8 cellular contexts compared by ENCODE assay signal in the genomic region with DNA sequence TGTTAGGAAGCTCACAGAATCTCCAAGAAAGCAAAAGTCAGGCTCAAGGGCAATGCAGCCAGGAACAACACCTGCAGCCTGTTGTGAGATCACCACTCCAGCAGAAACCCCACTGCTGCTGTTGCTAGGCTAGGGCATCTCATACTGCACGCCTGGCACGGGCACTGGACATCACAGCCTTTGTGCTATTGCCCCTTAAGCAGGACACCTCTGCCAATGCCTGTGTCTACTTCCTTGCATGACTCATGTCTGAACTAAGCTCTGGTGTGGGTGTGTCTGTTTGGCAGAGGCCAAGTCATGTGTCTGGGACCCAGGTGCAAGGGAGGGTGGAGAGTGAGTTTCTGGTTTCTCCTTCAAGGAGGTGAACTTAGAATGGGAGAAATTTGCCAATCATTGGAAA. TPM values are rescaled to one million over a fixed set of nuclear protein-coding genes. Genes with fewer than 3 reads are reported as not detected.
A peak's percentile ranks its signal among the peaks of the same experiment; 100 is the strongest.
DNase-seq lines count a peak whose midpoint lies in the region; FAIRE-seq and TF ChIP-seq lines count a peak whose summit lies in the region.

No MANE protein-coding gene starts in this region.

- DNase-seq in GM12892 (ENCODE audit: insufficient read length), result peak; percentile 56
- peak; percentile 95 for DNase-seq in GM23248
- DNase-seq in HuH-7.5 (ENCODE audit: low spot score), result peak; percentile 41
- peak; percentile 45 for DNase-seq in T-helper 2 cell treated with Interferon-gamma antibody and Interleukin-4, amounts not matched to agents 5 μg/mL and 100 μg/mL, for 36 hours (ENCODE audit: low spot score)
- DNase-seq in choroid plexus epithelial cell (ENCODE audit: low read depth), result peak; percentile 82
- DNase-seq in midbrain (lab: John Stamatoyannopoulos, UW), result peak; percentile 9
- no peak for DNase-seq in HAP-1 (ENCODE audit: low spot score in 2 of 2)
- DNase-seq in H9, result no peak

- H3K27me3 Mint-ChIP-seq in T-helper 2 cell treated with Interferon-gamma antibody and Interleukin-4, amounts not matched to agents 5 μg/mL and 100 μg/mL, for 36 hours (ENCODE audit: low read depth), result no peaks in the 10 kb centered on the region
- peaks cover 4% of the 10 kb centered on the region for H3K27me3 Mint-ChIP-seq in H9 (ENCODE audit: low read depth)

- H3K27me3 ChIP-seq in GM23248 (replicated peaks; ENCODE audit: insufficient read depth), result no peaks in the 10 kb centered on the region
- H3K27me3 ChIP-seq in HAP-1 (ENCODE audit: low read depth), result no peaks in the 10 kb centered on the region
- no peaks in the 10 kb centered on the region for H3K27me3 ChIP-seq in H9 (ENCODE audit: insufficient read depth, low read length)

- no peaks in the 10 kb centered on the region for H3K9me3 Mint-ChIP-seq in T-helper 2 cell treated with Interferon-gamma antibody and Interleukin-4, amounts not matched to agents 5 μg/mL and 100 μg/mL, for 36 hours
- H3K9me3 Mint-ChIP-seq in H9, result no peaks in the 10 kb centered on the region

- H2BK12ac ChIP-seq in H9 (ENCODE audit: insufficient read length, low read depth, low read length), result no peak overlapping the region

- no peak overlapping the region for H4K8ac ChIP-seq in H9 (replicated peaks; ENCODE audit: insufficient read length, low read depth, low read length)

- H3K9ac ChIP-seq in GM23248, result peak overlapping the region; percentile 65; the same call in 1 of the 2 replicates
- H3K9ac ChIP-seq in H9 (ENCODE audit: extremely low read depth, insufficient read length, low read length), result no peak overlapping the region

- peak overlapping the region; percentile 45 for H3K4me3 Mint-ChIP-seq in T-helper 2 cell treated with Interferon-gamma antibody and Interleukin-4, amounts not matched to agents 5 μg/mL and 100 μg/mL, for 36 hours
- no peak overlapping the region for H3K4me3 Mint-ChIP-seq in H9

- no peak overlapping the region for H4K91ac ChIP-seq in H9 (ENCODE audit: insufficient read length, low read depth, low read length)

- H3K4me1 Mint-ChIP-seq in T-helper 2 cell treated with Interferon-gamma antibody and Interleukin-4, amounts not matched to agents 5 μg/mL and 100 μg/mL, for 36 hours (ENCODE audit: low read depth), result peaks cover 45% of the 10 kb centered on the region
- peaks cover 9 to 10% of the 10 kb centered on the region in 2 experiments for H3K4me1 Mint-ChIP-seq in H9

- peak overlapping the region; percentile 46 for H3K27ac Mint-ChIP-seq in T-helper 2 cell treated with Interferon-gamma antibody and Interleukin-4, amounts not matched to agents 5 μg/mL and 100 μg/mL, for 36 hours
- no peak overlapping the region for H3K27ac Mint-ChIP-seq in H9

- peaks cover 43% of the 10 kb centered on the region for H3F3A ChIP-seq in GM23248 (ENCODE audit: insufficient read depth)

- TF ChIP-seq POLR2A in GM12892 (IDR thresholded peaks at IDR 0.05; ENCODE audit: low read depth, low read length), result no peak

- H2AK5ac ChIP-seq in H9 (ENCODE audit: insufficient read length, low read length), result no peak overlapping the region

- H3K4me1 ChIP-seq in GM23248 (ENCODE audit: insufficient read depth) (peaks cover 47% of the 10 kb centered on the region), HAP-1 (no peaks in the 10 kb centered on the region), H9 (ENCODE audit: insufficient read depth, low read length) (no peaks in the 10 kb centered on the region)

- H4K20me1 ChIP-seq in GM23248 (ENCODE audit: insufficient read depth) (no peaks in the 10 kb centered on the region), H9 (ENCODE audit: control insufficient read depth, insufficient read depth, insufficient read length) (no peaks in the 10 kb centered on the region)

- no peaks in the 10 kb centered on the region for H3K79me2 ChIP-seq in GM23248 (ENCODE audit: insufficient read depth)
- no peaks in the 10 kb centered on the region for H3K79me2 ChIP-seq in H9 (ENCODE audit: insufficient read depth, low read length)

- H3K4me3 ChIP-seq in GM23248 (no peak overlapping the region), choroid plexus epithelial cell (ENCODE audit: low read depth, low read length) (no peak overlapping the region), HAP-1 (no peak overlapping the region)

- H3K9me3 ChIP-seq in GM23248 (ENCODE audit: low read depth), result no peaks in the 10 kb centered on the region
- peaks cover 2% of the 10 kb centered on the region; the same call in 1 of the 2 replicates for H3K9me3 ChIP-seq in HAP-1
- no peaks in the 10 kb centered on the region for H3K9me3 ChIP-seq in H9 (ENCODE audit: control insufficient read depth, low read depth, low read length)

- H3K18ac ChIP-seq in H9 (ENCODE audit: insufficient read length, low read depth, low read length), result no peak overlapping the region

- H3K36me3 ChIP-seq in GM23248 (ENCODE audit: low read depth) (no peaks in the 10 kb centered on the region), HAP-1 (replicated peaks) (no peaks in the 10 kb centered on the region)

- no peak overlapping the region for H4K5ac ChIP-seq in H9 (ENCODE audit: insufficient read length, low read depth, low read length)

- no peak overlapping the region for H3T11ph ChIP-seq in H9 (ENCODE audit: low read length)

- peak; percentile 86 for FAIRE-seq in GM12892 (lab: Jason Lieb, UNC)

- H3K36me3 Mint-ChIP-seq in T-helper 2 cell treated with Interferon-gamma antibody and Interleukin-4, amounts not matched to agents 5 μg/mL and 100 μg/mL, for 36 hours (ENCODE audit: low read depth), result peaks cover 5% of the 10 kb centered on the region
- no peaks in the 10 kb centered on the region; a peak in 2 of 7 replicates for H3K36me3 Mint-ChIP-seq in H9 (ENCODE audit: insufficient read depth in 1 of 3, low read depth in 3 of 3)

- H3K14ac ChIP-seq in H9 (ENCODE audit: insufficient read depth, low read length), result no peak overlapping the region

- H2BK120ac ChIP-seq in H9 (ENCODE audit: low read depth, low read length, poor library complexity, severe bottlenecking), result no peak overlapping the region

- TF ChIP-seq CTCF in choroid plexus epithelial cell (conservative IDR thresholded peaks at IDR 0.05; ENCODE audit: low read depth, low read length), result no peak
- TF ChIP-seq CTCF in H9 (conservative IDR thresholded peaks at IDR 0.05), result no peak

- in situ Hi-C loops in GM23248 (cut with MboI), result no loop called here
- in situ Hi-C loops in HAP-1 (cut with MboI; ENCODE audit: low sequenced_read_pairs), result no loop called here

- H2BK15ac ChIP-seq in H9 (ENCODE audit: low read depth, low read length), result no peak overlapping the region

- H2BK20ac ChIP-seq in H9 (ENCODE audit: low read depth, low read length, poor library complexity, severe bottlenecking), result no peak overlapping the region

- no peak overlapping the region for H3K4ac ChIP-seq in H9 (ENCODE audit: low read depth, low read length)

- 0 to 11% methylated on average over 2 of the region's 2 CpGs for WGBS in GM23248 (ENCODE audit: low coverage in 1 of 2, low lambda C conversion rate in 2 of 2, missing lambda C conversion rate in 2 of 2), 2 experiments
- no CpG with 5 or more reads among the region's 2 CpGs for WGBS in H9 (ENCODE audit: extremely low coverage, insufficient read length, low lambda C conversion rate)

- H2AFZ ChIP-seq in GM23248, result no peak overlapping the region
- no peak overlapping the region for H2AFZ ChIP-seq in H9 (ENCODE audit: low read length)

- no peaks in the 10 kb centered on the region for H3K23me2 ChIP-seq in H9 (ENCODE audit: insufficient read length, low read depth, low read length, poor library complexity, severe bottlenecking)

- no peak overlapping the region for H2BK5ac ChIP-seq in H9 (ENCODE audit: insufficient read length, low read length)

- H3K9me2 ChIP-seq in GM23248 (ENCODE audit: insufficient read depth), result no peaks in the 10 kb centered on the region

- H3K4me2 ChIP-seq in GM23248 (ENCODE audit: unreplicated experiment), result peak overlapping the region; percentile 63
- no peak overlapping the region for H3K4me2 ChIP-seq in H9 (ENCODE audit: insufficient read depth, insufficient read length, low read length)

- H3K27ac ChIP-seq in GM23248, result peak overlapping the region; percentile 87
- no peak overlapping the region for H3K27ac ChIP-seq in H9 (ENCODE audit: insufficient read length, low read depth, low read length)

- H3K56ac ChIP-seq in H9 (ENCODE audit: insufficient read length, low read depth, low read length), result no peak overlapping the region

- no peak overlapping the region for H3K23ac ChIP-seq in H9 (ENCODE audit: insufficient read length, low read depth, low read length)

- H3K79me1 ChIP-seq in H9 (ENCODE audit: insufficient read depth, low read depth, low read length, poor library complexity, severe bottlenecking), result no peaks in the 10 kb centered on the region

RNA-seq across cellular contexts. Expression of gene DDX47, which starts 10.0 kb away (rescaled TPM):
- 69.0 TPM for polyA plus RNA-seq in GM12892 (2012; ENCODE audit: missing spikeins)
- total RNA-seq in GM23248 (2014; rRNA removed; shearing (Covaris generic)), result 124 and 132 TPM in 2 replicates
- 119 and 123 TPM in 2 replicates for polyA plus RNA-seq in GM23248 (2016; fragmentation: Nextera tagmentation; extraction: Ambion mirVana)
- 73.9 and 78.2 TPM in 2 replicates for total RNA-seq in H9 (2021)

RNA-seq across cellular contexts. Expression of gene APOLD1, which starts 17.7 kb away (rescaled TPM):
- polyA plus RNA-seq in GM12892 (2012; ENCODE audit: missing spikeins), result 2.6 TPM
- total RNA-seq in GM23248 (2014; rRNA removed; shearing (Covaris generic)), result 5.2 and 5.4 TPM in 2 replicates
- 3.4 and 3.8 TPM in 2 replicates for polyA plus RNA-seq in GM23248 (2016; fragmentation: Nextera tagmentation; extraction: Ambion mirVana)
- 0.48 and 0.70 TPM in 2 replicates for total RNA-seq in H9 (2021)

Comparison
In these comparisons a context has a peak if more than half of its experiments do, and no peak if none do; other contexts are left out.
1. DNase-seq: peak in GM12892 (single experiment), GM23248 (single experiment), HuH-7.5 (single experiment), T-helper 2 cell treated with Interferon-gamma antibody and Interleukin-4, amounts not matched to agents 5 μg/mL and 100 μg/mL, for 36 hours (single experiment), choroid plexus epithelial cell (single experiment) and midbrain (single experiment); none in HAP-1 (0 of 2) and H9 (single experiment).